In the genomic region with DNA sequence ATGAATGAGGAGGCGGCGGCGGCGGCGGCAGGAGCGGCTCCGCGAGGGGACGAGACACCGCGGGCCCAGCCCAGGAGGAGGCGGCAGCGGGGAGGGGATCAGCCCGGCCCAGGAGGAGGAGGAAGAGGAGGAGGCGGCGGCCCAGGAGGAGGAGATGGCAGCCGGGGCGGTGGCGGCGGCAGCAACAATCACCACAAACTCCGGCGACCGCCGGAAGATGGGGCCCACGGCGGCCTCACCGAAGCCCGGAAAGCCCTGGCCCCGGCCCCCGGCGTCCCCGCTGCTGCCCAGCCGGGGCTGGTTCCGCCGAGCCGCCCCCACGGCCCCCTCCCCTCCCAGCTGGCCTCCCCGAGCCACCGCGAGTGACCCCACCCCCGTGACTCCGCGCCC, we compare ENCODE assay signal across 8 cellular contexts. TPM values are rescaled to one million over a fixed set of nuclear protein-coding genes. Genes with fewer than 3 reads are reported as not detected.
A peak's percentile ranks its signal among the peaks of the same experiment; 100 is the strongest.
DNase-seq lines count a peak whose midpoint lies in the region; ATAC-seq and TF ChIP-seq lines count a peak whose summit lies in the region.
"Not testable (repeated sequence)": the region's sequence is repeated elsewhere in the genome, so short reads cannot be mapped to it uniquely, and the experiment has no call there.

No MANE protein-coding gene starts in this region.

- not testable (repeated sequence) for H3K27ac ChIP-seq in MM.1S (ENCODE audit: low read length)
- H3K27ac ChIP-seq in heart left ventricle (peak overlapping the region; percentile 90 to 99 (median 94)), thymus (ENCODE audit: low read depth) (peak overlapping the region; percentile 97)

- H3K9ac ChIP-seq in MM.1S (ENCODE audit: low read length) = not testable (repeated sequence)

- not testable (repeated sequence) for H3K9me2 ChIP-seq in MM.1S (replicated peaks; ENCODE audit: insufficient read depth, low read length)

- H3K27me3 Mint-ChIP-seq in activated naive CD8-positive, alpha-beta T cell treated with anti-CD3 and anti-CD28 coated beads, Interleukin-2, amount 50 U/mL, for 24 hours = not testable (repeated sequence)

- not testable (repeated sequence) for H3K4me1 ChIP-seq in MM.1S (ENCODE audit: low read length); thymus (ENCODE audit: control insufficient read depth, insufficient read depth, low read length)
- peaks cover 0 to 53% (median 26%) of the 10 kb centered on the region in 12 donors for H3K4me1 ChIP-seq in heart left ventricle

- H3K36me3 Mint-ChIP-seq in activated naive CD8-positive, alpha-beta T cell treated with anti-CD3 and anti-CD28 coated beads, Interleukin-2, amount 50 U/mL, for 24 hours (ENCODE audit: low read depth) = peaks cover 15% of the 10 kb centered on the region

- not testable (repeated sequence) for H3K9me3 ChIP-seq in MM.1S (replicated peaks; ENCODE audit: insufficient read depth, low read length); heart left ventricle; thymus (ENCODE audit: control insufficient read depth)

- H4K20me1 ChIP-seq in MM.1S (ENCODE audit: insufficient read depth, low read length) = peaks cover 20% of the 10 kb centered on the region; the same call in 1 of the 2 replicates

- TF ChIP-seq CTCF in GM13976 (IDR thresholded peaks at IDR 0.05; ENCODE audit: borderline replicate concordance, control extremely low read depth, extremely low read depth, insufficient read depth, missing control alignments); MM.1S (IDR thresholded peaks at IDR 0.05; ENCODE audit: low read length); heart left ventricle (IDR thresholded peaks at IDR 0.05): not testable (repeated sequence)

- peaks cover 45% of the 10 kb centered on the region for H3K4me1 Mint-ChIP-seq in activated naive CD8-positive, alpha-beta T cell treated with anti-CD3 and anti-CD28 coated beads, Interleukin-2, amount 50 U/mL, for 24 hours

- DNase-seq in GM13976 (ENCODE audit: low spot score) (peak; percentile 54), MM.1S (peak; percentile 47), T1000 (lab: John Stamatoyannopoulos, UW) (peak; percentile 57), heart left ventricle (peak; percentile 49 to 82 (median 65)), posterior vena cava (ENCODE audit: low spot score) (peak; percentile 89)
- peak; percentile 59 for DNase-seq in activated naive CD8-positive, alpha-beta T cell treated with anti-CD3 and anti-CD28 coated beads, Interleukin-2, amount 50 U/mL, for 24 hours

- not testable (repeated sequence) for H3K27me3 ChIP-seq in MM.1S (replicated peaks; ENCODE audit: insufficient read depth, low read length); heart left ventricle; thymus (ENCODE audit: control insufficient read depth, insufficient read depth)

- H3K4me3 Mint-ChIP-seq in activated naive CD8-positive, alpha-beta T cell treated with anti-CD3 and anti-CD28 coated beads, Interleukin-2, amount 50 U/mL, for 24 hours = peak overlapping the region; percentile 36

- H3K4me3 ChIP-seq in MM.1S (ENCODE audit: low read length) = not testable (repeated sequence)
- peak overlapping the region; percentile 28 to 98 (median 88) for H3K4me3 ChIP-seq in heart left ventricle
- H3K4me3 ChIP-seq in thymus (ENCODE audit: low read length) = peak overlapping the region; percentile 76

- not testable (repeated sequence) for H3K36me3 ChIP-seq in MM.1S (replicated peaks; ENCODE audit: insufficient read depth, low read length); thymus (ENCODE audit: control insufficient read depth, insufficient read depth)
- peaks cover 0 to 10% (median 0%) of the 10 kb centered on the region in 9 donors for H3K36me3 ChIP-seq in heart left ventricle

- WGBS in heart left ventricle, 4 donors = 0 to 2% (median 1%) methylated on average over 9 to 30 of the region's 43 CpGs; no CpG with 5 or more reads in 1 of the 4 donors
- under 1% methylated on average over 27 of the region's 43 CpGs for WGBS in thymus

- not testable (repeated sequence) for H2AFZ ChIP-seq in MM.1S (ENCODE audit: low read length)

- H3F3A ChIP-seq in MM.1S (ENCODE audit: insufficient read depth, low read length) = not testable (repeated sequence)

- in situ Hi-C loops in GM13976 (cut with MboI; ENCODE audit: low sequenced_read_pairs, unreplicated experiment) = not testable (repeated sequence)

- intact Hi-C loops in heart left ventricle (cut with DNase I) = loop anchor here in 7 of 10 donors (2.0 to 10.0 kb wide), 7 partner anchors 52 to 347 kb away; partner anchors contain the start of genes SPAST (in 4 of the 7), BIRC6 (in 1 of the 7) and SLC30A6 (in 1 of the 7)
- intact Hi-C loops in posterior vena cava (cut with DNase I) = not testable (repeated sequence)

- not testable (repeated sequence) for H3K4me2 ChIP-seq in MM.1S (ENCODE audit: low read depth, low read length)

- H3K79me2 ChIP-seq in MM.1S (ENCODE audit: low read length) = peaks cover 45% of the 10 kb centered on the region

- H3K9me3 Mint-ChIP-seq in activated naive CD8-positive, alpha-beta T cell treated with anti-CD3 and anti-CD28 coated beads, Interleukin-2, amount 50 U/mL, for 24 hours = not testable (repeated sequence)

- TF ChIP-seq POLR2A in heart left ventricle (IDR thresholded peaks at IDR 0.05) = not testable (repeated sequence)

- peak; percentile 53 for ATAC-seq in HG02588 (IDR thresholded peaks at IDR 0.05; ENCODE audit: unreplicated experiment)
- peak; percentile 79 for ATAC-seq in activated naive CD8-positive, alpha-beta T cell treated with anti-CD3 and anti-CD28 coated beads, Interleukin-2, amount 50 U/mL, for 24 hours
- peak; percentile 49 to 88 (median 81) for ATAC-seq in heart left ventricle

- not testable (repeated sequence) for H3K27ac Mint-ChIP-seq in activated naive CD8-positive, alpha-beta T cell treated with anti-CD3 and anti-CD28 coated beads, Interleukin-2, amount 50 U/mL, for 24 hours

RNA-seq across cellular contexts. Expression of gene MEMO1, which starts 0.5 kb away (rescaled TPM):
- total RNA-seq in heart left ventricle (10 to 100 TPM; 20.1 to 73.3 (median 53.0) TPM), posterior vena cava (10 to 100 TPM; 33.5 to 44.7 TPM)
- polyA plus RNA-seq in heart left ventricle (10 to 100 TPM; 41.6 to 94.8 TPM), thymus (62.0 TPM)

RNA-seq across cellular contexts. Expression of gene DPY30, which starts 29.3 kb away (rescaled TPM):
- total RNA-seq in heart left ventricle = 10 to 100 TPM; 36.8 to 52.8 (median 41.6) TPM
- polyA plus RNA-seq in heart left ventricle = 10 to 100 TPM; 64.3 to 86.5 TPM
- 10 to 100 TPM; 41.6 to 45.5 TPM for total RNA-seq in posterior vena cava
- 147 TPM for polyA plus RNA-seq in thymus

RNA-seq across cellular contexts. Expression of gene SPAST, which starts 53.1 kb away (rescaled TPM):
- total RNA-seq in heart left ventricle = 10 to 100 TPM in 5 of 9 donors, 1 to 10 TPM in 4; 6.9 to 13.2 (median 10.2) TPM
- polyA plus RNA-seq in heart left ventricle = 1 to 10 TPM; 2.6 to 5.7 TPM
- total RNA-seq in posterior vena cava = 10 to 100 TPM; 11.1 to 12.6 TPM
- 12.7 TPM for polyA plus RNA-seq in thymus
